Comparison of ENCODE assay signal across 24 cellular contexts in genomic region chr19:35915508-35915907, GRCh38. TPM values are rescaled to one million over a fixed set of nuclear protein-coding genes. Genes with fewer than 3 reads are reported as not detected.
DNase-seq lines count a peak whose midpoint lies in the region; ATAC-seq, FAIRE-seq and TF ChIP-seq lines count a peak whose summit lies in the region.
"Had no signal": no experiment of that assay in that cellular context is flagged by ENCODE, and none has a peak within 500 bp of the region (broad histone marks: within the 10 kb centered on the region; RNA-seq: fewer than 3 reads in every experiment).

No MANE protein-coding gene starts in this region.

- no peak overlapping the region for H3K4me3 ChIP-seq in OCI-LY3 (ENCODE audit: low read length)
- H3K4me3 ChIP-seq in trophoblast cell (ENCODE audit: low read depth, low read length) = no peak overlapping the region
- H3K4me3 ChIP-seq: SJCRH30 had no signal

- H2AK5ac ChIP-seq in trophoblast cell (ENCODE audit: low read length) = no peak overlapping the region

- peak overlapping the region; percentile 19; the same call in 1 of the 2 replicates for H3K4me2 ChIP-seq in OCI-LY3 (ENCODE audit: low read length)
- H3K4me2 ChIP-seq in trophoblast cell (ENCODE audit: low read length) = no peak overlapping the region

- H4K91ac ChIP-seq in trophoblast cell (ENCODE audit: low read depth, low read length) = no peak overlapping the region

- no peaks in the 10 kb centered on the region for H3K9me3 ChIP-seq in OCI-LY3 (ENCODE audit: insufficient read depth, low read length)
- H3K9me3 ChIP-seq in trophoblast cell (ENCODE audit: insufficient read depth, low read depth, low read length) = no peaks in the 10 kb centered on the region
- H3K9me3 ChIP-seq: SJCRH30 had no signal

- H3K27me3 Mint-ChIP-seq in T-helper 2 cell treated with Interferon-gamma antibody and Interleukin-4, amounts not matched to agents 5 μg/mL and 100 μg/mL, for 36 hours (ENCODE audit: low read depth) = no peaks in the 10 kb centered on the region

- no peak overlapping the region for H4K12ac ChIP-seq in trophoblast cell (ENCODE audit: low read depth, low read length)

- no peak overlapping the region for H3K4ac ChIP-seq in trophoblast cell (ENCODE audit: low read depth, low read length)

- no peak overlapping the region for H3K23ac ChIP-seq in trophoblast cell (ENCODE audit: low read length)

- no peak overlapping the region for H2AFZ ChIP-seq in OCI-LY3 (ENCODE audit: low read depth, low read length)
- H2AFZ ChIP-seq in trophoblast cell (ENCODE audit: insufficient read depth, low read length, poor library complexity) = no peak overlapping the region

- H3K4me3 Mint-ChIP-seq in stimulated activated effector memory CD8-positive, alpha-beta T cell treated with anti-CD3 and anti-CD28 coated beads, Interleukin-12 subunit alpha, Interleukin-12 subunit beta, amount 100 ng/mL, for 72 hours = no peak overlapping the region
- no peak overlapping the region for H3K4me3 Mint-ChIP-seq in T-helper 2 cell treated with Interferon-gamma antibody and Interleukin-4, amounts not matched to agents 5 μg/mL and 100 μg/mL, for 36 hours
- H3K4me3 Mint-ChIP-seq: HFFc6 had no signal

- H2BK12ac ChIP-seq in trophoblast cell (ENCODE audit: low read length) = no peak overlapping the region

- no peak overlapping the region for H4K8ac ChIP-seq in trophoblast cell (ENCODE audit: low read depth, low read length)

- DNase-seq in GM12891 (ENCODE audit: insufficient read length, low spot score) = no peak
- no peak for DNase-seq in stimulated activated effector memory CD8-positive, alpha-beta T cell treated with anti-CD3 and anti-CD28 coated beads, Interleukin-12 subunit alpha, Interleukin-12 subunit beta, amount 100 ng/mL, for 72 hours (ENCODE audit: low spot score in 2 of 2)
- DNase-seq in trophoblast cell = no peak
- no peak for DNase-seq in T-helper 2 cell treated with Interferon-gamma antibody and Interleukin-4, amounts not matched to agents 5 μg/mL and 100 μg/mL, for 36 hours (ENCODE audit: low spot score)
- DNase-seq: AML-193; DMS 273 treated with DMSO at 0.1 percent for 48 hours; DND-41; H7; HFFc6; Karpas-422; NCI-H1105 treated with DMSO at 0.1 percent for 48 hours; NCI-H1694; NCI-H2081 treated with DMSO at 0.1 percent for 48 hours; NCI-H446 treated with DMSO at 0.1 percent for 48 hours; NCI-H69; NK-92 treated with Interleukin-12 subunit alpha and Interleukin-12 subunit beta, amount 100 ng/mL, for 24 hours; PC-3; RPMI8226; SJCRH30 had no signal

- WGBS in trophoblast cell (ENCODE audit: extremely low coverage, insufficient coverage, insufficient read length) = no CpG with 5 or more reads among the region's 3 CpGs

- no peak overlapping the region for H3K14ac ChIP-seq in trophoblast cell (ENCODE audit: low read length)

- no peak overlapping the region for H2BK5ac ChIP-seq in trophoblast cell (ENCODE audit: low read depth, low read length, poor library complexity)

- no peak overlapping the region for H3K18ac ChIP-seq in trophoblast cell (ENCODE audit: low read length)

- peaks cover 23% of the 10 kb centered on the region for H3K4me1 Mint-ChIP-seq in stimulated activated effector memory CD8-positive, alpha-beta T cell treated with anti-CD3 and anti-CD28 coated beads, Interleukin-12 subunit alpha, Interleukin-12 subunit beta, amount 100 ng/mL, for 72 hours
- H3K4me1 Mint-ChIP-seq in T-helper 2 cell treated with Interferon-gamma antibody and Interleukin-4, amounts not matched to agents 5 μg/mL and 100 μg/mL, for 36 hours (ENCODE audit: low read depth) = no peaks in the 10 kb centered on the region

- H3K27ac Mint-ChIP-seq in stimulated activated effector memory CD8-positive, alpha-beta T cell treated with anti-CD3 and anti-CD28 coated beads, Interleukin-12 subunit alpha, Interleukin-12 subunit beta, amount 100 ng/mL, for 72 hours = peak overlapping the region; percentile 26
- H3K27ac Mint-ChIP-seq in T-helper 2 cell treated with Interferon-gamma antibody and Interleukin-4, amounts not matched to agents 5 μg/mL and 100 μg/mL, for 36 hours = no peak overlapping the region
- H3K27ac Mint-ChIP-seq: HFFc6 had no signal

- H3K9ac ChIP-seq in OCI-LY3 (ENCODE audit: low read length) (no peak overlapping the region), trophoblast cell (ENCODE audit: low read length) (no peak overlapping the region)

- peaks cover 17% of the 10 kb centered on the region for H3K4me1 ChIP-seq in OCI-LY3 (ENCODE audit: low read length)
- no peaks in the 10 kb centered on the region for H3K4me1 ChIP-seq in trophoblast cell (ENCODE audit: control insufficient read depth in 1 of 2, insufficient read depth in 2 of 2, low read length in 2 of 2)
- H3K4me1 ChIP-seq: SJCRH30 had no signal

- H3K27ac ChIP-seq in OCI-LY3 (ENCODE audit: low read length) (no peak overlapping the region), trophoblast cell (ENCODE audit: low read depth, low read length) (no peak overlapping the region)
- H3K27ac ChIP-seq: C4-2B, SJCRH30 had no signal

- no peaks in the 10 kb centered on the region for H3K79me1 ChIP-seq in trophoblast cell (ENCODE audit: low read length)

- H3K36me3 Mint-ChIP-seq in stimulated activated effector memory CD8-positive, alpha-beta T cell treated with anti-CD3 and anti-CD28 coated beads, Interleukin-12 subunit alpha, Interleukin-12 subunit beta, amount 100 ng/mL, for 72 hours = no peaks in the 10 kb centered on the region
- no peaks in the 10 kb centered on the region for H3K36me3 Mint-ChIP-seq in T-helper 2 cell treated with Interferon-gamma antibody and Interleukin-4, amounts not matched to agents 5 μg/mL and 100 μg/mL, for 36 hours (ENCODE audit: low read depth)

- ATAC-seq in GM18505 (IDR thresholded peaks at IDR 0.05; ENCODE audit: unreplicated experiment) (no peak), GM18861 (IDR thresholded peaks at IDR 0.05; ENCODE audit: unreplicated experiment) (no peak), HG03196 (IDR thresholded peaks at IDR 0.05; ENCODE audit: unreplicated experiment) (no peak)
- peak; percentile 39 for ATAC-seq in stimulated activated effector memory CD8-positive, alpha-beta T cell treated with anti-CD3 and anti-CD28 coated beads, Interleukin-12 subunit alpha, Interleukin-12 subunit beta, amount 100 ng/mL, for 72 hours
- ATAC-seq: PC-3 had no signal

- no peaks in the 10 kb centered on the region for H4K20me1 ChIP-seq in OCI-LY3 (ENCODE audit: insufficient read depth, low read length)

- no peaks in the 10 kb centered on the region for H3K9me3 Mint-ChIP-seq in stimulated activated effector memory CD8-positive, alpha-beta T cell treated with anti-CD3 and anti-CD28 coated beads, Interleukin-12 subunit alpha, Interleukin-12 subunit beta, amount 100 ng/mL, for 72 hours
- no peaks in the 10 kb centered on the region for H3K9me3 Mint-ChIP-seq in T-helper 2 cell treated with Interferon-gamma antibody and Interleukin-4, amounts not matched to agents 5 μg/mL and 100 μg/mL, for 36 hours
- H3K9me3 Mint-ChIP-seq: HFFc6 had no signal

- no peak for TF ChIP-seq POLR2A in GM12891 (IDR thresholded peaks at IDR 0.05; ENCODE audit: low read depth, low read length)
- TF ChIP-seq POLR2A in GM18505 (IDR thresholded peaks at IDR 0.05; ENCODE audit: borderline replicate concordance, extremely low read depth, insufficient read depth, insufficient read length) = peak; percentile 39

- H3K79me2 ChIP-seq in OCI-LY3 (ENCODE audit: low read length) (no peaks in the 10 kb centered on the region), trophoblast cell (ENCODE audit: control insufficient read depth, insufficient read depth, low read length, poor library complexity) (no peaks in the 10 kb centered on the region)

- no peak for TF ChIP-seq CTCF in OCI-LY3 (IDR thresholded peaks at IDR 0.05; ENCODE audit: low read depth, low read length)

- H3K27me3 ChIP-seq in OCI-LY3 (ENCODE audit: low read depth, low read length) (no peaks in the 10 kb centered on the region), trophoblast cell (ENCODE audit: insufficient read depth, low read length) (no peaks in the 10 kb centered on the region)
- H3K27me3 ChIP-seq: SJCRH30 had no signal

- no peak overlapping the region for H2BK120ac ChIP-seq in trophoblast cell (ENCODE audit: insufficient read depth, low read length, poor library complexity)

- no peaks in the 10 kb centered on the region for H3K36me3 ChIP-seq in OCI-LY3 (replicated peaks; ENCODE audit: low read depth, low read length)
- no peaks in the 10 kb centered on the region for H3K36me3 ChIP-seq in trophoblast cell (ENCODE audit: control insufficient read depth in 1 of 2, insufficient read depth in 2 of 2, low read length in 2 of 2)
- H3K36me3 ChIP-seq: SJCRH30 had no signal

- FAIRE-seq in GM12891 (lab: Jason Lieb, UNC) = peak; percentile 48

TF ChIP-seq in GM12891, 5 proteins besides CTCF, POLR2A, EP300 and RAD21:
- TF ChIP-seq SPI1 (IDR thresholded peaks at IDR 0.05; ENCODE audit: low read depth, low read length) = peak; percentile 58; the same call in 1 of the 2 replicates
- no peak for TF ChIP-seq PAX5 (IDR thresholded peaks at IDR 0.05; ENCODE audit: insufficient read depth, low read length, severe bottlenecking)

RNA-seq across cellular contexts. Expression of gene TYROBP, which starts 7.4 kb away (rescaled TPM):
- polyA plus RNA-seq in GM12891 (2012; ENCODE audit: low read depth, missing spikeins) = 2.0 TPM
- 0.31 TPM in 1 of 2 replicates, not detected in the other for polyA plus RNA-seq in trophoblast cell (2013)

RNA-seq across cellular contexts. Expression of gene HCST, which starts 13.2 kb away (rescaled TPM):
- 80.3 TPM for polyA plus RNA-seq in GM12891 (2012; ENCODE audit: low read depth, missing spikeins)
- 0.94 and 1.1 TPM in 2 replicates for polyA plus RNA-seq in trophoblast cell (2013)

RNA-seq across cellular contexts. Expression of gene NFKBID, which starts 15.2 kb away (rescaled TPM):
- polyA plus RNA-seq in GM12891 (2012; ENCODE audit: low read depth, missing spikeins) = 26.0 TPM
- polyA plus RNA-seq in trophoblast cell (2013) = 6.3 and 6.7 TPM in 2 replicates

RNA-seq across cellular contexts. Expression of gene LRFN3, which starts 20.7 kb away (rescaled TPM):
- 1.1 TPM for polyA plus RNA-seq in GM12891 (2012; ENCODE audit: low read depth, missing spikeins)
- 16.3 and 16.4 TPM in 2 replicates for polyA plus RNA-seq in trophoblast cell (2013)

RNA-seq across cellular contexts. Expression of gene APLP1, which starts 47.1 kb away (rescaled TPM):
- polyA plus RNA-seq in GM12891 (2012; ENCODE audit: low read depth, missing spikeins) = 1.1 TPM
- 18.9 and 25.5 TPM in 2 replicates for polyA plus RNA-seq in trophoblast cell (2013)
